ENCODE assay signal across 9 cellular contexts in the genomic region with DNA sequence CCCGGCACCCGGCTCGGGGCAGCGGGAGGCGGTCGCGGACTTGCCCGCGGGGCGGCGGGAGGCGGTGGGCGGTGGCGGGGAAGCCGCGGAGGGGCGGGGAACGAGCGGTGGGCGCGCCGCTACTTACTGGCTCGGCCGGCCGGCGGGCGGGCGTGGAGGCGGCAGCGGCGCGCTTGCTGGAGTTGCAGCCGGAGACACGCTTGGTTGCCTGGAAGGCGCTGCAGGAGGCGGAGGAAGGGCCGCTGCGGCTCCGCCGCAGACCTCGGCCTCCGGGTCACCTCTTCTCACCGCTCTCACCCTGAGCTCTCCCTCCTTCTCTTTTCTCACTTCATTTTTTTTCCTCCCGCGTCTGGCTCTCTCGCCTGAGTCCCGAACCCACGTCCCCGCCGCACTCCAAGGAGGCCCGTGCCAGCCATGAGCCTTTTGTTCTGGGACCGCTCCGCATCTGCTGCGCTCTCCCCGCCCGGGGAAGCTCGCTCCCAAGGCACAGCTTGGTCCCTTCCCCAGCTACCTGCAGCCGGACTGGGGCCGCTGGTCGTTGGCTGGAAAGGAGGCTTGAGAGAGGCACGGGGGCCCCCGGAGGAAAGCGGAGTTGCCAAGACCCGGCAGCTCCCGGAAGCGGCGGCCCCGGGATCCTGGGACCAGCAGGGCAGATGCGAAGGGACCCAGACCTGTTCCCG. TPM values are rescaled to one million over a fixed set of nuclear protein-coding genes. Genes with fewer than 3 reads are reported as not detected.
DNase-seq lines count a peak whose midpoint lies in the region; ATAC-seq, FAIRE-seq and TF ChIP-seq lines count a peak whose summit lies in the region.
"Had no signal": no experiment of that assay in that cellular context is flagged by ENCODE, and none has a peak within 500 bp of the region (broad histone marks: within the 10 kb centered on the region; RNA-seq: fewer than 3 reads in every experiment).

No MANE protein-coding gene starts in this region.

- no peak for TF ChIP-seq POLR2A in GM12891 (IDR thresholded peaks at IDR 0.05; ENCODE audit: low read depth, low read length)

- intact Hi-C loops in left colon (cut with DNase I, micrococcal nuclease): no loop called here

- FAIRE-seq in GM12891 (lab: Jason Lieb, UNC): peak; percentile 82
- FAIRE-seq: K562 had no signal

- ATAC-seq in HG02571 (IDR thresholded peaks at IDR 0.05; ENCODE audit: unreplicated experiment) (peak; percentile 82), left colon (peak; percentile 28)
- ATAC-seq: K562 had no signal

- in situ Hi-C loops in ACHN (cut with HindIII; ENCODE audit: low pct_ligation_motif_present, low pct_unique_long_range_greater_than_20kb, low sequenced_read_pairs): no loop called here

- peak; percentile 59 for DNase-seq in ACHN
- peak; percentile 83 for DNase-seq in GM12891 (ENCODE audit: insufficient read length, low spot score)
- peak; percentile 30 for DNase-seq in NCI-H1694 (lab: John Stamatoyannopoulos, UW)
- peak; percentile 3 for DNase-seq in amniotic epithelial cell (ENCODE audit: low read depth)
- DNase-seq in left colon: peak in 1 of 2 donors; percentile 13
- DNase-seq in T1000 (lab: John Stamatoyannopoulos, UW): no peak
- no peak for DNase-seq in DMS153 treated with DMSO at 0.1 percent for 48 hours (lab: John Stamatoyannopoulos, UW; ENCODE audit: unreplicated experiment)

TF ChIP-seq in GM12891, 5 proteins besides CTCF, POLR2A, EP300 and RAD21:
- no peak for TF ChIP-seq SPI1 (IDR thresholded peaks at IDR 0.05; ENCODE audit: low read depth, low read length)
- TF ChIP-seq PAX5 (IDR thresholded peaks at IDR 0.05; ENCODE audit: insufficient read depth, low read length, severe bottlenecking): peak; percentile 81

RNA-seq across cellular contexts. Expression of gene KCNK10, which starts 0.6 kb away (rescaled TPM):
- not detected for polyA plus RNA-seq in GM12891 (2012; ENCODE audit: low read depth, missing spikeins)
- total RNA-seq in left colon: 1 to 10 TPM; 2.4 to 5.4 TPM
- total RNA-seq: K562 had no signal
- polyA plus RNA-seq: K562 had no signal

Comparison
In these comparisons a context has a peak if more than half of its experiments do, and no peak if none do; other contexts are left out.
1. DNase-seq: peak in ACHN (single experiment), GM12891 (single experiment), NCI-H1694 (single experiment) and amniotic epithelial cell (single experiment); none in T1000 (single experiment) and DMS153 treated with DMSO at 0.1 percent for 48 hours (single experiment).